1 cellular context compared by ENCODE assay signal in the genomic region with DNA sequence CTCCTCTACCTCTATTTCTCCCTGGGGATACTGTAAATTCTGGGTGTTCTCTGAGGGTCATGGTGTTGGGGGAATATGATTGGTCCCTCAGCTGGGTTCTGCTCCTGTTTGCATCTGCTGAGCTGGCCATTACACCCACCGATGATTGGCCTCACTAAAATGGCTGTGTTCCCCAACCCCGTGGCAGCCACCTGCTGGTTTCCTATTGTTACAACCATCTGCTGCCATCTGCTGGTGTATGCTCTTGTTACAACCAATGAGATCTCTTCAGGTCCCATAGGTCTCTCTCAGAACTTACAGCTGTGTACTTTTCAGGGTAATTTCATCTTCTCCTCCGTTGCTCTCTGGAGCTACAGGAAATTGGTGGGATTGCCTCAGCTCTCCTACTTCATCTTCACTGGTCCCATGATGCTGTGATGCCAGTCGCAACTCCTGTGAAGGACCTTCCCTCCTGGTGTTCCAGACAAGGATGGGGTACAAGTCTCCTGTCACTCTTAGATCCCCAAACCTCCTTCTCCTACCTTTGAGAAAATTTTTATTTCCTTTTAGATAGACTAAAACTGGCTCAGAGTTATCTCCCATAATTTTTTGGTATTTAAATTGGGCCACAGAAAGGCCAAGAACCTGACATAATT.
A peak's percentile ranks its signal among the peaks of the same experiment; 100 is the strongest.
TF ChIP-seq lines count a peak whose summit lies in the region.

No MANE protein-coding gene starts in this region.

TF ChIP-seq in GM12878, 131 proteins besides CTCF, POLR2A, EP300 and RAD21 (continued from another document):
- TF ChIP-seq IRF3 (IDR thresholded peaks at IDR 0.05) = no peak
- no peak for TF ChIP-seq WRNIP1 (IDR thresholded peaks at IDR 0.05; ENCODE audit: borderline replicate concordance, low read depth, low read length)
- TF ChIP-seq IRF5 (IDR thresholded peaks at IDR 0.05; ENCODE audit: borderline replicate concordance) = no peak
- no peak for TF ChIP-seq ZSCAN29 (IDR thresholded peaks at IDR 0.05)
- no peak for TF ChIP-seq NR2C2 (IDR thresholded peaks at IDR 0.05; ENCODE audit: borderline replicate concordance, control insufficient read depth, insufficient read length, low read depth)
- TF ChIP-seq YY1 (IDR thresholded peaks at IDR 0.05; ENCODE audit: low read depth, low read length) = peak; percentile 97
- TF ChIP-seq TCF12 (IDR thresholded peaks at IDR 0.05; ENCODE audit: low read depth, low read length) = 0 out of 2 replicates have a peak, but pooled peaks have one; percentile 64
- TF ChIP-seq HCFC1 (IDR thresholded peaks at IDR 0.05; ENCODE audit: low read length) = no peak
- TF ChIP-seq SMC3 (IDR thresholded peaks at IDR 0.05; ENCODE audit: borderline replicate concordance, low read length) = peak; percentile 96
- TF ChIP-seq POLR2AphosphoS2 (IDR thresholded peaks at IDR 0.05; ENCODE audit: low read depth, low read length) = no peak
- 0 out of 2 replicates have a peak, but pooled peaks have one; percentile 24 for TF ChIP-seq ZNF24 (IDR thresholded peaks at IDR 0.05)
- TF ChIP-seq TCF7 (IDR thresholded peaks at IDR 0.05; ENCODE audit: borderline replicate concordance) = no peak
- no peak for TF ChIP-seq SREBF2 (IDR thresholded peaks at IDR 0.05; ENCODE audit: low read length)
- no peak for TF ChIP-seq ETV6 (conservative IDR thresholded peaks at IDR 0.05 in 1 of 2, IDR thresholded peaks at IDR 0.05 in 1 of 2; ENCODE audit: borderline replicate concordance in 1 of 2, low read depth in 1 of 2)
- no peak for TF ChIP-seq ELK1 (IDR thresholded peaks at IDR 0.05; ENCODE audit: low read depth, low read length)
- peak; percentile 22; the same call in 1 of the 2 replicates for TF ChIP-seq PKNOX1 (IDR thresholded peaks at IDR 0.05)
- TF ChIP-seq, protein P1, sequence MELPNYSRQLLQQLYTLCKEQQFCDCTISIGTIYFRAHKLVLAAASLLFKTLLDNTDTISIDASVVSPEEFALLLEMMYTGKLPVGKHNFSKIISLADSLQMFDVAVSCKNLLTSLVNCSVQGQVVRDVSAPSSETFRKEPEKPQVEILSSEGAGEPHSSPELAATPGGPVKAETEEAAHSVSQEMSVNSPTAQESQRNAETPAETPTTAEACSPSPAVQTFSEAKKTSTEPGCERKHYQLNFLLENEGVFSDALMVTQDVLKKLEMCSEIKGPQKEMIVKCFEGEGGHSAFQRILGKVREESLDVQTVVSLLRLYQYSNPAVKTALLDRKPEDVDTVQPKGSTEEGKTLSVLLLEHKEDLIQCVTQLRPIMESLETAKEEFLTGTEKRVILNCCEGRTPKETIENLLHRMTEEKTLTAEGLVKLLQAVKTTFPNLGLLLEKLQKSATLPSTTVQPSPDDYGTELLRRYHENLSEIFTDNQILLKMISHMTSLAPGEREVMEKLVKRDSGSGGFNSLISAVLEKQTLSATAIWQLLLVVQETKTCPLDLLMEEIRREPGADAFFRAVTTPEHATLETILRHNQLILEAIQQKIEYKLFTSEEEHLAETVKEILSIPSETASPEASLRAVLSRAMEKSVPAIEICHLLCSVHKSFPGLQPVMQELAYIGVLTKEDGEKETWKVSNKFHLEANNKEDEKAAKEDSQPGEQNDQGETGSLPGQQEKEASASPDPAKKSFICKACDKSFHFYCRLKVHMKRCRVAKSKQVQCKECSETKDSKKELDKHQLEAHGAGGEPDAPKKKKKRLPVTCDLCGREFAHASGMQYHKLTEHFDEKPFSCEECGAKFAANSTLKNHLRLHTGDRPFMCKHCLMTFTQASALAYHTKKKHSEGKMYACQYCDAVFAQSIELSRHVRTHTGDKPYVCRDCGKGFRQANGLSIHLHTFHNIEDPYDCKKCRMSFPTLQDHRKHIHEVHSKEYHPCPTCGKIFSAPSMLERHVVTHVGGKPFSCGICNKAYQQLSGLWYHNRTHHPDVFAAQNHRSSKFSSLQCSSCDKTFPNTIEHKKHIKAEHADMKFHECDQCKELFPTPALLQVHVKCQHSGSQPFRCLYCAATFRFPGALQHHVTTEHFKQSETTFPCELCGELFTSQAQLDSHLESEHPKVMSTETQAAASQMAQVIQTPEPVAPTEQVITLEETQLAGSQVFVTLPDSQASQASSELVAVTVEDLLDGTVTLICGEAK (IDR thresholded peaks at IDR 0.05; ENCODE audit: borderline replicate concordance) = no peak
- no peak for TF ChIP-seq MTA3 (IDR thresholded peaks at IDR 0.05; ENCODE audit: borderline replicate concordance, low read length)
- TF ChIP-seq, protein P2, sequence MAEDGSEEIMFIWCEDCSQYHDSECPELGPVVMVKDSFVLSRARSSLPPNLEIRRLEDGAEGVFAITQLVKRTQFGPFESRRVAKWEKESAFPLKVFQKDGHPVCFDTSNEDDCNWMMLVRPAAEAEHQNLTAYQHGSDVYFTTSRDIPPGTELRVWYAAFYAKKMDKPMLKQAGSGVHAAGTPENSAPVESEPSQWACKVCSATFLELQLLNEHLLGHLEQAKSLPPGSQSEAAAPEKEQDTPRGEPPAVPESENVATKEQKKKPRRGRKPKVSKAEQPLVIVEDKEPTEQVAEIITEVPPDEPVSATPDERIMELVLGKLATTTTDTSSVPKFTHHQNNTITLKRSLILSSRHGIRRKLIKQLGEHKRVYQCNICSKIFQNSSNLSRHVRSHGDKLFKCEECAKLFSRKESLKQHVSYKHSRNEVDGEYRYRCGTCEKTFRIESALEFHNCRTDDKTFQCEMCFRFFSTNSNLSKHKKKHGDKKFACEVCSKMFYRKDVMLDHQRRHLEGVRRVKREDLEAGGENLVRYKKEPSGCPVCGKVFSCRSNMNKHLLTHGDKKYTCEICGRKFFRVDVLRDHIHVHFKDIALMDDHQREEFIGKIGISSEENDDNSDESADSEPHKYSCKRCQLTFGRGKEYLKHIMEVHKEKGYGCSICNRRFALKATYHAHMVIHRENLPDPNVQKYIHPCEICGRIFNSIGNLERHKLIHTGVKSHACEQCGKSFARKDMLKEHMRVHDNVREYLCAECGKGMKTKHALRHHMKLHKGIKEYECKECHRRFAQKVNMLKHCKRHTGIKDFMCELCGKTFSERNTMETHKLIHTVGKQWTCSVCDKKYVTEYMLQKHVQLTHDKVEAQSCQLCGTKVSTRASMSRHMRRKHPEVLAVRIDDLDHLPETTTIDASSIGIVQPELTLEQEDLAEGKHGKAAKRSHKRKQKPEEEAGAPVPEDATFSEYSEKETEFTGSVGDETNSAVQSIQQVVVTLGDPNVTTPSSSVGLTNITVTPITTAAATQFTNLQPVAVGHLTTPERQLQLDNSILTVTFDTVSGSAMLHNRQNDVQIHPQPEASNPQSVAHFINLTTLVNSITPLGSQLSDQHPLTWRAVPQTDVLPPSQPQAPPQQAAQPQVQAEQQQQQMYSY (CRISPR knock-in tag; IDR thresholded peaks at IDR 0.05) = no peak
